In the genomic region with DNA sequence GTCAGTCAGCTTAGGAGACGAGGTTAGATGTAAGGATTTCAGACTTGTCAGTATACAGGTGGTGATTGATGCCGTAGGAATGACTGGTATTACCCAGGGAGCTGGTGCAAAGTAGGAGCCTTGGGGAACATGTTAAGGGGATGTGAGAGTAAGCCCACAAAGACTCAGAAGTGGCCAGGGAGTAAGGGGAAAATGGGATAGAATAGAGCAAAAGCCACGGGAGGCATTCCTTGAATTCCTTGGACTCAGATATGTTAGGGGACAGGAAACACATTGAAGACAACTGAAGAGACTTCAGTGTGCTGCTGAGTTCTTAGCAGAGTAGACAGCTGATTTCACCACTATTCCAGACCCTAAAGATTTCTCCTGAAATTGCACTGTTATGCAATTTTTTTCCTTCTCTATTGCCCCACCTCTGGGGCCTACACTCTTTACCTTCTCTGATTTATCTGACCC, we compare ENCODE assay signal across 8 cellular contexts. TPM values are rescaled to one million over a fixed set of nuclear protein-coding genes. Genes with fewer than 3 reads are reported as not detected.
A peak's percentile ranks its signal among the peaks of the same experiment; 100 is the strongest.
DNase-seq lines count a peak whose midpoint lies in the region; ATAC-seq and TF ChIP-seq lines count a peak whose summit lies in the region.

No MANE protein-coding gene starts in this region.

- TF ChIP-seq CTCF in IMR-90 (conservative IDR thresholded peaks at IDR 0.05; ENCODE audit: low read depth, low read length), result no peak
- no peak for TF ChIP-seq CTCF in astrocyte of the spinal cord (IDR thresholded peaks at IDR 0.05; ENCODE audit: low read depth, low read length)
- no peak for TF ChIP-seq CTCF in right lobe of liver (IDR thresholded peaks at IDR 0.05)

- H2BK20ac ChIP-seq in IMR-90 (ENCODE audit: low read depth, low read length), result no peak overlapping the region

- H3K79me1 ChIP-seq in IMR-90 (ENCODE audit: low read depth in 1 of 2, low read length in 2 of 2), result peaks cover 10 to 24% of the 10 kb centered on the region in 2 experiments

- CTCF ChIA-PET in IMR-90 (lab: Yijun Ruan, JAX), result no interaction called here

- H3K14ac ChIP-seq in IMR-90 (replicated peaks; ENCODE audit: low read depth, low read length), result peak overlapping the region; percentile 80; the same call in 1 of the 2 replicates

- peak overlapping the region; percentile 82 for H3K4me2 ChIP-seq in IMR-90 (ENCODE audit: low read depth, low read length)

- H2AFZ ChIP-seq in IMR-90 (replicated peaks; ENCODE audit: low read length, poor library complexity), result peak overlapping the region; percentile 59

- ATAC-seq in IMR-90 (ENCODE audit: low read depth) (peak; percentile 9), right lobe of liver (no peak), GM21515 (IDR thresholded peaks at IDR 0.05; ENCODE audit: unreplicated experiment) (no peak)

- no peak for TF ChIP-seq RAD21 in IMR-90 (IDR thresholded peaks at IDR 0.05; ENCODE audit: low read length)

- peaks cover 13% of the 10 kb centered on the region for H3K9me1 ChIP-seq in IMR-90 (ENCODE audit: insufficient read depth, low read length)

- H3K36me3 ChIP-seq in IMR-90 (ENCODE audit: control insufficient read depth, insufficient read depth, low read length) (peaks cover 16% of the 10 kb centered on the region), right lobe of liver (peaks cover 0 to 27% (median 6%) of the 10 kb centered on the region in 4 donors)

- H3K9ac ChIP-seq in IMR-90 (ENCODE audit: low read depth, low read length), result peak overlapping the region; percentile 87; the same call in 1 of the 2 replicates

- H2BK5ac ChIP-seq in IMR-90 (ENCODE audit: low read depth, low read length, poor library complexity, severe bottlenecking), result peak overlapping the region; percentile 53

- 19% methylated on average over 3 of the region's 3 CpGs; no CpG with 5 or more reads in 1 of the 2 experiments for WGBS in IMR-90 (ENCODE audit: extremely low coverage in 2 of 2, insufficient read length in 1 of 2), 2 experiments
- 49% methylated on average over 3 of the region's 3 CpGs for WGBS in right lobe of liver (ENCODE audit: insufficient coverage, low coverage, low lambda C conversion rate, missing lambda C conversion rate)

- H2BK120ac ChIP-seq in IMR-90 (ENCODE audit: low read depth, low read length), result 0 out of 2 replicates have a peak overlapping the region, but pooled peaks have one; percentile 75

- no peaks in the 10 kb centered on the region for H3K9me3 ChIP-seq in IMR-90 (ENCODE audit: control insufficient read depth, insufficient read depth, low read length)
- H3K9me3 ChIP-seq in right lobe of liver, result no peaks in the 10 kb centered on the region

- 0 out of 2 replicates have a peak overlapping the region, but pooled peaks have one; percentile 83 for H3K23ac ChIP-seq in IMR-90 (ENCODE audit: low read depth, low read length)

- dilution Hi-C loops in IMR-90 (cut with HindIII; ENCODE audit: low sequenced_read_pairs, unreplicated experiment), result no loop called here

- peak overlapping the region; percentile 93; the same call in 1 of the 2 replicates for H3K56ac ChIP-seq in IMR-90 (ENCODE audit: extremely low read depth, insufficient read depth, low read length)

- peak overlapping the region; percentile 55 for H2AK9ac ChIP-seq in IMR-90 (replicated peaks; ENCODE audit: low read depth, low read length, poor library complexity)

- no peak for TF ChIP-seq POLR2A in IMR-90 (IDR thresholded peaks at IDR 0.05; ENCODE audit: low read depth, low read length)
- no peak for TF ChIP-seq POLR2A in right lobe of liver (IDR thresholded peaks at IDR 0.05)

- peak overlapping the region; percentile 15; the same call in 1 of the 3 replicates for H2BK15ac ChIP-seq in IMR-90 (ENCODE audit: low read depth, low read length)

- H4K20me1 ChIP-seq in IMR-90 (ENCODE audit: insufficient read depth, low read length), result peaks cover 6% of the 10 kb centered on the region; the same call in 1 of the 2 replicates

- peak overlapping the region; percentile 94 to 96; a peak in 3 of 4 replicates for H4K8ac ChIP-seq in IMR-90 (ENCODE audit: low read depth in 2 of 2, low read length in 2 of 2)

- intact Hi-C loops in IMR-90 (cut with micrococcal nuclease), result loop anchor here (2.0 kb wide), 1 partner anchor 68 kb away; a partner anchor contains a TSS
- intact Hi-C loops in right lobe of liver (cut with DNase I), result no loop called here

- H3K27me3 ChIP-seq in IMR-90 (ENCODE audit: control insufficient read depth, insufficient read depth, low read length) (no peaks in the 10 kb centered on the region), right lobe of liver (no peaks in the 10 kb centered on the region)

- in situ Hi-C loops in IMR-90 (cut with MboI; ENCODE audit: low sequenced_read_pairs) (loop anchor here (10.0 kb wide), 1 partner anchor 66 kb away; a partner anchor contains a TSS), astrocyte of the spinal cord (cut with HindIII; ENCODE audit: low sequenced_read_pairs) (no loop called here)

- H2AK5ac ChIP-seq in IMR-90 (ENCODE audit: low read depth, low read length), result peak overlapping the region; percentile 54

- peak overlapping the region; percentile 94 for H3K4ac ChIP-seq in IMR-90 (ENCODE audit: low read depth, low read length)

- H3K27ac ChIP-seq in IMR-90 (ENCODE audit: insufficient read depth, low read length) (peak overlapping the region; percentile 94), right lobe of liver (peak overlapping the region; percentile 95 to 96 (median 95))

- H3K4me3 ChIP-seq in IMR-90 (ENCODE audit: insufficient read depth, low read depth, low read length), result no peak overlapping the region
- no peak overlapping the region for H3K4me3 ChIP-seq in astrocyte of the spinal cord (ENCODE audit: low read depth, low read length)
- H3K4me3 ChIP-seq in right lobe of liver, result peak overlapping the region in 2 of 3 donors; percentile 76 to 87

- DNase-seq in CD1c-positive myeloid dendritic cell (ENCODE audit: extremely low spot score) (peak; percentile 16), IMR-90 (peak; percentile 64), astrocyte of the spinal cord (ENCODE audit: low read depth, low spot score) (peak; percentile 50), right lobe of liver (no peak), GF-D8 (lab: John Stamatoyannopoulos, UW) (no peak), OCI-M1 (lab: John Stamatoyannopoulos, UW) (no peak)
- no peak for DNase-seq in activated effector memory CD4-positive, alpha-beta T cell treated with Interleukin-2 at 50 U/mL for 16 hours

- H3K18ac ChIP-seq in IMR-90 (ENCODE audit: low read depth, low read length), result 0 out of 2 replicates have a peak overlapping the region, but pooled peaks have one; percentile 27

- BruUV-seq in IMR-90 (replicated peaks; lab: Mats Ljungman, UMichigan), result no TSS peak

- POLR2A ChIA-PET in IMR-90 (lab: Charles Lee; ENCODE audit: unreplicated experiment), result no interaction called here

- no peak overlapping the region; the same call in 1 of the 2 replicates for H4K5ac ChIP-seq in IMR-90 (ENCODE audit: low read depth, low read length)

- H4K91ac ChIP-seq in IMR-90 (ENCODE audit: insufficient read depth, low read depth, low read length), result peak overlapping the region; percentile 76; the same call in 1 of the 2 replicates

- H3K4me1 ChIP-seq in IMR-90 (ENCODE audit: control insufficient read depth, insufficient read depth, low read length) (peaks cover 16% of the 10 kb centered on the region), right lobe of liver (peaks cover 0 to 28% (median 4%) of the 10 kb centered on the region in 4 donors)

TF ChIP-seq in IMR-90, 13 proteins besides CTCF, POLR2A, EP300 and RAD21:
- peak; percentile 70 for TF ChIP-seq CEBPB (IDR thresholded peaks at IDR 0.05; ENCODE audit: low read depth, low read length)
- TF ChIP-seq, protein P1, sequence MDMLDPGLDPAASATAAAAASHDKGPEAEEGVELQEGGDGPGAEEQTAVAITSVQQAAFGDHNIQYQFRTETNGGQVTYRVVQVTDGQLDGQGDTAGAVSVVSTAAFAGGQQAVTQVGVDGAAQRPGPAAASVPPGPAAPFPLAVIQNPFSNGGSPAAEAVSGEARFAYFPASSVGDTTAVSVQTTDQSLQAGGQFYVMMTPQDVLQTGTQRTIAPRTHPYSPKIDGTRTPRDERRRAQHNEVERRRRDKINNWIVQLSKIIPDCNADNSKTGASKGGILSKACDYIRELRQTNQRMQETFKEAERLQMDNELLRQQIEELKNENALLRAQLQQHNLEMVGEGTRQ (IDR thresholded peaks at IDR 0.05; ENCODE audit: low read depth, low read length), result no peak

RNA-seq across cellular contexts. Expression of a gene that starts 1.2 kb away (rescaled TPM):
- total RNA-seq in IMR-90 (2012; rRNA removed) (45.2 and 50.3 TPM in 2 replicates), right lobe of liver (100 to 1,000 TPM in 1 of 6 experiments, 10 to 100 TPM in 5; 11.2 to 120 (median 52.2) TPM)
- polyA plus RNA-seq in IMR-90 (2012; rRNA removed), result 29.2 and 30.5 TPM in 2 replicates
- 8.8 and 15.7 TPM in 2 replicates for polyA plus RNA-seq in IMR-90 (2012; cell fraction: cytosol; rRNA removed)
- polyA plus RNA-seq in IMR-90 (2012; cell fraction: nucleus; rRNA removed; ENCODE audit: low replicate concordance), result 4.2 and 15.3 TPM in 2 replicates

RNA-seq across cellular contexts. Expression of a gene that starts 28.8 kb away (rescaled TPM):
- total RNA-seq in IMR-90 (2012; rRNA removed) (576 and 610 TPM in 2 replicates), right lobe of liver (10 to 100 TPM; 50.4 to 97.1 (median 77.8) TPM)
- 119 and 123 TPM in 2 replicates for polyA plus RNA-seq in IMR-90 (2012; rRNA removed)
- 89.7 and 201 TPM in 2 replicates for polyA plus RNA-seq in IMR-90 (2012; cell fraction: cytosol; rRNA removed)
- 136 and 202 TPM in 2 replicates for polyA plus RNA-seq in IMR-90 (2012; cell fraction: nucleus; rRNA removed; ENCODE audit: low replicate concordance)

RNA-seq across cellular contexts. Expression of a gene that starts 29.6 kb away (rescaled TPM):
- total RNA-seq in IMR-90 (2012; rRNA removed), result 53.4 and 70.5 TPM in 2 replicates
- 56.8 and 64.1 TPM in 2 replicates for polyA plus RNA-seq in IMR-90 (2012; rRNA removed)
- polyA plus RNA-seq in IMR-90 (2012; cell fraction: cytosol; rRNA removed), result 30.1 and 53.9 TPM in 2 replicates
- polyA plus RNA-seq in IMR-90 (2012; cell fraction: nucleus; rRNA removed; ENCODE audit: low replicate concordance), result 6.7 and 21.0 TPM in 2 replicates
- 10 to 100 TPM; 26.6 to 78.5 (median 43.1) TPM for total RNA-seq in right lobe of liver

RNA-seq across cellular contexts. Expression of a gene that starts 33.3 kb away (rescaled TPM):
- total RNA-seq in IMR-90 (2012; rRNA removed) (92.3 and 124 TPM in 2 replicates), right lobe of liver (10 to 100 TPM; 21.1 to 64.3 (median 37.6) TPM)
- polyA plus RNA-seq in IMR-90 (2012; rRNA removed), result 20.1 and 30.2 TPM in 2 replicates
- 6.5 and 6.6 TPM in 2 replicates for polyA plus RNA-seq in IMR-90 (2012; cell fraction: cytosol; rRNA removed)
- polyA plus RNA-seq in IMR-90 (2012; cell fraction: nucleus; rRNA removed; ENCODE audit: low replicate concordance), result 3.8 and 25.2 TPM in 2 replicates

RNA-seq across cellular contexts. Expression of a gene that starts 39.4 kb away (rescaled TPM):
- total RNA-seq in IMR-90 (2012; rRNA removed) (not detected in 2 replicates), right lobe of liver (under 1 TPM in 1 of 6 experiments, not detected in 5; 0.15 TPM)
- not detected in 2 replicates for polyA plus RNA-seq in IMR-90 (2012; rRNA removed)
- not detected in 2 replicates for polyA plus RNA-seq in IMR-90 (2012; cell fraction: cytosol; rRNA removed)
- not detected in 2 replicates for polyA plus RNA-seq in IMR-90 (2012; cell fraction: nucleus; rRNA removed; ENCODE audit: low replicate concordance)

Comparison
In these comparisons a context has a peak if more than half of its experiments do, and no peak if none do; other contexts are left out.
1. DNase-seq: peak in CD1c-positive myeloid dendritic cell (single experiment), IMR-90 (single experiment) and astrocyte of the spinal cord (single experiment); none in right lobe of liver (0 of 3), GF-D8 (single experiment), OCI-M1 (single experiment) and activated effector memory CD4-positive, alpha-beta T cell treated with Interleukin-2 at 50 U/mL for 16 hours (single experiment).
2. H3K4me3 ChIP-seq: peak in right lobe of liver (2 of 3); none in IMR-90 (single experiment) and astrocyte of the spinal cord (single experiment).